In the genomic region with DNA sequence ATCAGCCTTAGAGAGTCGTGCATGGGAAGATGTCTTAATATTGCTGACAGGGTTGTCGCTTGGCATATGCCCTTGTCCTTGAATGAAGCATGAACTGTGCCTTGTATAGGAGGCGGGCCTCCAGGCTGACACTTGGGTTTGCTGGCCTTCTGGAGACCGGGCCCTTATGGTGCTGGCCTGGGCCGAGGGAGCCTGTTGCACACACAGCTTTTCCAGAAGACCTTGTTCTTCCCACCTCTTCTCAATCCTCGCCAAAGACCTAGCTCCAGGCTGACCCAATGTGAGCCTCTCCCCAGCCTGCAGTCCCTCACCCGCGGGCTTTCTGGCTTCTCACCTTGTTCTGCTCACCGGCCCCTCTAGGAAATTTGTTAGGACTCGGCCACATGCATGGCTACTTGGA, we compare ENCODE assay signal across 29 cellular contexts.
"Had no signal": no experiment of that assay in that cellular context is flagged by ENCODE, and none has a peak within 500 bp of the region (broad histone marks: within the 10 kb centered on the region; RNA-seq: fewer than 3 reads in every experiment).

No MANE protein-coding gene starts in this region.

- H3K4me1 ChIP-seq: body of pancreas, colonic mucosa had no signal

- DNase-seq: activated B cell treated with CpG ODN at 0.5 μM for 24 hours; activated CD4-positive, alpha-beta T cell treated with anti-CD3 and anti-CD28 coated beads for 48 hours; activated CD4-positive, alpha-beta T cell treated with anti-CD3 and anti-CD28 coated beads, Interleukin-2, amount 50 U/mL, for 1 hour; activated CD4-positive, alpha-beta T cell treated with anti-CD3 and anti-CD28 coated beads, Interleukin-2, amount 50 U/mL, for 48 hours; activated CD8-positive, alpha-beta memory T cell treated with anti-CD3 and anti-CD28 coated beads, Interleukin-2, amount 10 ng/mL, durations not matched to agents 7 days and 5 days; activated CD8-positive, alpha-beta memory T cell treated with anti-CD3 and anti-CD28 coated beads, Interleukin-2, amount 50 U/mL, for 48 hours; activated CD8-positive, alpha-beta T cell treated with anti-CD3 and anti-CD28 coated beads for 36 hours; activated effector memory CD4-positive, alpha-beta T cell treated with anti-CD3 and anti-CD28 coated beads, Interleukin-2, amount 50 U/mL, for 16 hours; activated naive CD4-positive, alpha-beta T cell treated with anti-CD3 and anti-CD28 coated beads for 36 hours; activated naive CD8-positive, alpha-beta T cell treated with anti-CD3 and anti-CD28 coated beads for 36 hours; activated naive CD8-positive, alpha-beta T cell treated with anti-CD3 and anti-CD28 coated beads, Interleukin-2, amount 50 U/mL, for 24 hours; activated T-cell treated with anti-CD3 and anti-CD28 coated beads for 4 hours; activated T-cell treated with anti-CD3 and anti-CD28 coated beads, Interleukin-2, amount 50 U/mL, for 4 hours; amygdala; aorta; body of pancreas; central memory CD4-positive, alpha-beta T cell; cerebellar nuclear complex; colonic mucosa; effector CD8-positive, alpha-beta T cell; foreskin fibroblast; head of caudate nucleus; T-helper 1 cell; T-helper 17 cell; T1000; WERI-Rb-1 had no signal

- H3K27ac ChIP-seq: adrenal gland, body of pancreas, colonic mucosa, WERI-Rb-1 had no signal

- H3K4me3 ChIP-seq: adrenal gland, body of pancreas, colonic mucosa had no signal

- ATAC-seq: activated CD4-positive, CD25-positive, alpha-beta regulatory T cell treated with anti-CD3 and anti-CD28 coated beads, Interleukin-2, amount 50 U/mL, for 24 hours; activated CD8-positive, alpha-beta memory T cell treated with anti-CD3 and anti-CD28 coated beads, Interleukin-2, amount 10 ng/mL, durations not matched to agents 7 days and 5 days; body of pancreas; esophagus mucosa; T-helper 17 cell had no signal

- H3K9me3 ChIP-seq: adrenal gland, body of pancreas, colonic mucosa had no signal

- H3K36me3 ChIP-seq: adrenal gland, colonic mucosa, WERI-Rb-1 had no signal

- H3K27me3 ChIP-seq: adrenal gland, body of pancreas, colonic mucosa had no signal
